In the genomic region with DNA sequence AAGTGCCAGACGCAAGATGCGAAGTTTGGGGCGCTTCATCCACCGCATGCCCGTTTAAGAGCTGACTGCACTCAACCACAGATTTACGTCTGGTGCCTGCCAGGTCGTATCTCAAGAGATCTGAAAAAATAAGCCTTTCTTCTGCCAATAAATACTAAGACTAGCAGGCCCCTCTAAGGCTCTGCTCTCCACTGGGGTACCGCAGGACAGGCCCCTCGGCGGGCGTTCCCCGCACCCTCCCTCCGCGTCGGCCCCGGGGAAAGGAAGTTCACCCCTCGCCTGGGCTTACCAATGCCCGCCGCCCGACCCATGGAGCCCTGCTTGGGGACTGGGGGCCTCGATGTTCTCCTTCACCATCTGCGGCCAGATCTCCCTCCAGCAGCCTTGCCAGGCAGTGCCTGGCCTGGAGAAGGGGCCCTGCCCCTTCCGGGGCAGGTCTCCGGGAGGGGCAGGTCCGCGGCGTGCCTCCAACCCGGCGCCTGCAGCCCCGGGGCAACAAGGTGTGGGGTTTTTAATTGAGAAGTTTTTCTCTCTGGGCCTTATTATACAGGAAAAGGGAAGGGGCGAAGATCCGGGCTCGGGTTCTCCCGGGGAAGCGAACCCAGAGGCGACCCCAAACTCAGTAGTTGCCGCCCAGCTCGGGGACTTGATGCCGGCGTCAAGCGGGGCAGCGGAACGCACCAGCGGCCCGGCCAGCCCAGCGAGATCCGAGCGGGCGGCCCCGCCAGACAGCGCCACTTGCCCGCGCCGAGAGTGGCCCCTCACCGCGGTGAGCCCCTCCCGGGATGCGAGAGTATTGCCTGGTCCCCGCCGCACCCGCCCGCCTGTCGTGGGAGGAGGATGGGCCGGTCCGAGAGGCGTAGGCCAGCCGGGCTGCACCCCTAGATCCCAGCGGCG, we compare ENCODE assay signal across 1 cellular context.
TF ChIP-seq lines count a peak whose summit lies in the region.

No MANE protein-coding gene starts in this region.

TF ChIP-seq in K562, 482 proteins besides CTCF, POLR2A, EP300 and RAD21 (continues in another document):
- TF ChIP-seq, protein P1, sequence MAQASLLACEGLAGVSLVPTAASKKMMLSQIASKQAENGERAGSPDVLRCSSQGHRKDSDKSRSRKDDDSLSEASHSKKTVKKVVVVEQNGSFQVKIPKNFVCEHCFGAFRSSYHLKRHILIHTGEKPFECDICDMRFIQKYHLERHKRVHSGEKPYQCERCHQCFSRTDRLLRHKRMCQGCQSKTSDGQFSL (CRISPR knock-in tag; IDR thresholded peaks at IDR 0.05): no peak
- TF ChIP-seq, protein P1 (tag; IDR thresholded peaks at IDR 0.05): no peak
- TF ChIP-seq ZNF263 (CRISPR knock-in tag; IDR thresholded peaks at IDR 0.05; ENCODE audit: borderline replicate concordance) (no peak), CREBBP (IDR thresholded peaks at IDR 0.05; ENCODE audit: low read depth, low read length) (no peak), DNMT1 (IDR thresholded peaks at IDR 0.05) (no peak), ARNT (IDR thresholded peaks at IDR 0.05) (no peak), ZBTB17 (CRISPR knock-in tag; IDR thresholded peaks at IDR 0.05) (no peak), BRF1 (IDR thresholded peaks at IDR 0.05; ENCODE audit: borderline replicate concordance, extremely low read depth, insufficient read length) (no peak), MEIS2 (IDR thresholded peaks at IDR 0.05; ENCODE audit: partially characterized antibody) (no peak), ZKSCAN8 (CRISPR knock-in tag; IDR thresholded peaks at IDR 0.05) (no peak), TAF1 (IDR thresholded peaks at IDR 0.05; ENCODE audit: control insufficient read depth, extremely low read depth, insufficient read depth, low read length, severe bottlenecking) (peak; percentile 18), HDAC1 (IDR thresholded peaks at IDR 0.05) (0 out of 4 replicates have a peak, but pooled peaks of 1 of the 2 experiments have one; percentile 13), POLR2AphosphoS5 (IDR thresholded peaks at IDR 0.05; ENCODE audit: control insufficient read depth, insufficient read depth, low read depth, low read length) (no peak), CEBPB (tag; IDR thresholded peaks at IDR 0.05) (no peak), GABPA (tag; conservative IDR thresholded peaks at IDR 0.05; ENCODE audit: low read depth) (peak; percentile 36; the same call in 1 of the 2 replicates), CCNT2 (IDR thresholded peaks at IDR 0.05; ENCODE audit: borderline replicate concordance, extremely low read depth, insufficient read length, low read depth, low read length) (peak; percentile 35), PCBP1 (IDR thresholded peaks at IDR 0.05; ENCODE audit: low read depth, low read length, poor library complexity, severe bottlenecking) (peak; percentile 74), TARDBP (IDR thresholded peaks at IDR 0.05) (no peak), ZNF121 (CRISPR knock-in tag; conservative IDR thresholded peaks at IDR 0.05) (peak; percentile 65), CBFA2T3 (IDR thresholded peaks at IDR 0.05) (no peak), DDX20 (tag; IDR thresholded peaks at IDR 0.05; ENCODE audit: low read depth) (no peak), MAZ (CRISPR knock-in tag; conservative IDR thresholded peaks at IDR 0.05 in 1 of 2, IDR thresholded peaks at IDR 0.05 in 1 of 2) (peak in 1 of 2 experiments; percentile 16; a peak in 1 of 4 replicates), ELF1 (tag; IDR thresholded peaks at IDR 0.05) (peak; percentile 51), ETV1 (tag; conservative IDR thresholded peaks at IDR 0.05; ENCODE audit: low read depth) (peak; percentile 25; the same call in 1 of the 2 replicates)
- TF ChIP-seq, protein P2, sequence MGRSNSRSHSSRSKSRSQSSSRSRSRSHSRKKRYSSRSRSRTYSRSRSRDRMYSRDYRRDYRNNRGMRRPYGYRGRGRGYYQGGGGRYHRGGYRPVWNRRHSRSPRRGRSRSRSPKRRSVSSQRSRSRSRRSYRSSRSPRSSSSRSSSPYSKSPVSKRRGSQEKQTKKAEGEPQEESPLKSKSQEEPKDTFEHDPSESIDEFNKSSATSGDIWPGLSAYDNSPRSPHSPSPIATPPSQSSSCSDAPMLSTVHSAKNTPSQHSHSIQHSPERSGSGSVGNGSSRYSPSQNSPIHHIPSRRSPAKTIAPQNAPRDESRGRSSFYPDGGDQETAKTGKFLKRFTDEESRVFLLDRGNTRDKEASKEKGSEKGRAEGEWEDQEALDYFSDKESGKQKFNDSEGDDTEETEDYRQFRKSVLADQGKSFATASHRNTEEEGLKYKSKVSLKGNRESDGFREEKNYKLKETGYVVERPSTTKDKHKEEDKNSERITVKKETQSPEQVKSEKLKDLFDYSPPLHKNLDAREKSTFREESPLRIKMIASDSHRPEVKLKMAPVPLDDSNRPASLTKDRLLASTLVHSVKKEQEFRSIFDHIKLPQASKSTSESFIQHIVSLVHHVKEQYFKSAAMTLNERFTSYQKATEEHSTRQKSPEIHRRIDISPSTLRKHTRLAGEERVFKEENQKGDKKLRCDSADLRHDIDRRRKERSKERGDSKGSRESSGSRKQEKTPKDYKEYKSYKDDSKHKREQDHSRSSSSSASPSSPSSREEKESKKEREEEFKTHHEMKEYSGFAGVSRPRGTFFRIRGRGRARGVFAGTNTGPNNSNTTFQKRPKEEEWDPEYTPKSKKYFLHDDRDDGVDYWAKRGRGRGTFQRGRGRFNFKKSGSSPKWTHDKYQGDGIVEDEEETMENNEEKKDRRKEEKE (IDR thresholded peaks at IDR 0.05; ENCODE audit: borderline replicate concordance in 1 of 2, control insufficient read depth in 1 of 2, low read depth in 2 of 2, low read length in 1 of 2): no peak
- TF ChIP-seq, protein P3, sequence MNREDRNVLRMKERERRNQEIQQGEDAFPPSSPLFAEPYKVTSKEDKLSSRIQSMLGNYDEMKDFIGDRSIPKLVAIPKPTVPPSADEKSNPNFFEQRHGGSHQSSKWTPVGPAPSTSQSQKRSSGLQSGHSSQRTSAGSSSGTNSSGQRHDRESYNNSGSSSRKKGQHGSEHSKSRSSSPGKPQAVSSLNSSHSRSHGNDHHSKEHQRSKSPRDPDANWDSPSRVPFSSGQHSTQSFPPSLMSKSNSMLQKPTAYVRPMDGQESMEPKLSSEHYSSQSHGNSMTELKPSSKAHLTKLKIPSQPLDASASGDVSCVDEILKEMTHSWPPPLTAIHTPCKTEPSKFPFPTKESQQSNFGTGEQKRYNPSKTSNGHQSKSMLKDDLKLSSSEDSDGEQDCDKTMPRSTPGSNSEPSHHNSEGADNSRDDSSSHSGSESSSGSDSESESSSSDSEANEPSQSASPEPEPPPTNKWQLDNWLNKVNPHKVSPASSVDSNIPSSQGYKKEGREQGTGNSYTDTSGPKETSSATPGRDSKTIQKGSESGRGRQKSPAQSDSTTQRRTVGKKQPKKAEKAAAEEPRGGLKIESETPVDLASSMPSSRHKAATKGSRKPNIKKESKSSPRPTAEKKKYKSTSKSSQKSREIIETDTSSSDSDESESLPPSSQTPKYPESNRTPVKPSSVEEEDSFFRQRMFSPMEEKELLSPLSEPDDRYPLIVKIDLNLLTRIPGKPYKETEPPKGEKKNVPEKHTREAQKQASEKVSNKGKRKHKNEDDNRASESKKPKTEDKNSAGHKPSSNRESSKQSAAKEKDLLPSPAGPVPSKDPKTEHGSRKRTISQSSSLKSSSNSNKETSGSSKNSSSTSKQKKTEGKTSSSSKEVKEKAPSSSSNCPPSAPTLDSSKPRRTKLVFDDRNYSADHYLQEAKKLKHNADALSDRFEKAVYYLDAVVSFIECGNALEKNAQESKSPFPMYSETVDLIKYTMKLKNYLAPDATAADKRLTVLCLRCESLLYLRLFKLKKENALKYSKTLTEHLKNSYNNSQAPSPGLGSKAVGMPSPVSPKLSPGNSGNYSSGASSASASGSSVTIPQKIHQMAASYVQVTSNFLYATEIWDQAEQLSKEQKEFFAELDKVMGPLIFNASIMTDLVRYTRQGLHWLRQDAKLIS (CRISPR knock-in tag; IDR thresholded peaks at IDR 0.05): no peak
- TF ChIP-seq, protein P4, sequence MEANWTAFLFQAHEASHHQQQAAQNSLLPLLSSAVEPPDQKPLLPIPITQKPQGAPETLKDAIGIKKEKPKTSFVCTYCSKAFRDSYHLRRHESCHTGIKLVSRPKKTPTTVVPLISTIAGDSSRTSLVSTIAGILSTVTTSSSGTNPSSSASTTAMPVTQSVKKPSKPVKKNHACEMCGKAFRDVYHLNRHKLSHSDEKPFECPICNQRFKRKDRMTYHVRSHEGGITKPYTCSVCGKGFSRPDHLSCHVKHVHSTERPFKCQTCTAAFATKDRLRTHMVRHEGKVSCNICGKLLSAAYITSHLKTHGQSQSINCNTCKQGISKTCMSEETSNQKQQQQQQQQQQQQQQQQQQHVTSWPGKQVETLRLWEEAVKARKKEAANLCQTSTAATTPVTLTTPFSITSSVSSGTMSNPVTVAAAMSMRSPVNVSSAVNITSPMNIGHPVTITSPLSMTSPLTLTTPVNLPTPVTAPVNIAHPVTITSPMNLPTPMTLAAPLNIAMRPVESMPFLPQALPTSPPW (CRISPR knock-in tag; IDR thresholded peaks at IDR 0.05): peak; percentile 42; the same call in 1 of the 2 replicates
- TF ChIP-seq, protein P5, sequence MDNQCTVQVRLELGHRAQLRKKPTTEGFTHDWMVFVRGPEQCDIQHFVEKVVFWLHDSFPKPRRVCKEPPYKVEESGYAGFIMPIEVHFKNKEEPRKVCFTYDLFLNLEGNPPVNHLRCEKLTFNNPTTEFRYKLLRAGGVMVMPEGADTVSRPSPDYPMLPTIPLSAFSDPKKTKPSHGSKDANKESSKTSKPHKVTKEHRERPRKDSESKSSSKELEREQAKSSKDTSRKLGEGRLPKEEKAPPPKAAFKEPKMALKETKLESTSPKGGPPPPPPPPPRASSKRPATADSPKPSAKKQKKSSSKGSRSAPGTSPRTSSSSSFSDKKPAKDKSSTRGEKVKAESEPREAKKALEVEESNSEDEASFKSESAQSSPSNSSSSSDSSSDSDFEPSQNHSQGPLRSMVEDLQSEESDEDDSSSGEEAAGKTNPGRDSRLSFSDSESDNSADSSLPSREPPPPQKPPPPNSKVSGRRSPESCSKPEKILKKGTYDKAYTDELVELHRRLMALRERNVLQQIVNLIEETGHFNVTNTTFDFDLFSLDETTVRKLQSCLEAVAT (IDR thresholded peaks at IDR 0.05): no peak
- TF ChIP-seq, protein P6, sequence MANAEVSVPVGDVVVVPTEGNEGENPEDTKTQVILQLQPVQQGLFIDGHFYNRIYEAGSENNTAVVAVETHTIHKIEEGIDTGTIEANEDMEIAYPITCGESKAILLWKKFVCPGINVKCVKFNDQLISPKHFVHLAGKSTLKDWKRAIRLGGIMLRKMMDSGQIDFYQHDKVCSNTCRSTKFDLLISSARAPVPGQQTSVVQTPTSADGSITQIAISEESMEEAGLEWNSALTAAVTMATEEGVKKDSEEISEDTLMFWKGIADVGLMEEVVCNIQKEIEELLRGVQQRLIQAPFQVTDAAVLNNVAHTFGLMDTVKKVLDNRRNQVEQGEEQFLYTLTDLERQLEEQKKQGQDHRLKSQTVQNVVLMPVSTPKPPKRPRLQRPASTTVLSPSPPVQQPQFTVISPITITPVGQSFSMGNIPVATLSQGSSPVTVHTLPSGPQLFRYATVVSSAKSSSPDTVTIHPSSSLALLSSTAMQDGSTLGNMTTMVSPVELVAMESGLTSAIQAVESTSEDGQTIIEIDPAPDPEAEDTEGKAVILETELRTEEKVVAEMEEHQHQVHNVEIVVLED (CRISPR knock-in tag; IDR thresholded peaks at IDR 0.05): no peak
- TF ChIP-seq, protein P7, sequence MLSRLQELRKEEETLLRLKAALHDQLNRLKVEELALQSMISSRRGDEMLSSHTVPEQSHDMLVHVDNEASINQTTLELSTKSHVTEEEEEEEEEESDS (CRISPR knock-in tag; IDR thresholded peaks at IDR 0.05): no peak
- TF ChIP-seq, protein P8, sequence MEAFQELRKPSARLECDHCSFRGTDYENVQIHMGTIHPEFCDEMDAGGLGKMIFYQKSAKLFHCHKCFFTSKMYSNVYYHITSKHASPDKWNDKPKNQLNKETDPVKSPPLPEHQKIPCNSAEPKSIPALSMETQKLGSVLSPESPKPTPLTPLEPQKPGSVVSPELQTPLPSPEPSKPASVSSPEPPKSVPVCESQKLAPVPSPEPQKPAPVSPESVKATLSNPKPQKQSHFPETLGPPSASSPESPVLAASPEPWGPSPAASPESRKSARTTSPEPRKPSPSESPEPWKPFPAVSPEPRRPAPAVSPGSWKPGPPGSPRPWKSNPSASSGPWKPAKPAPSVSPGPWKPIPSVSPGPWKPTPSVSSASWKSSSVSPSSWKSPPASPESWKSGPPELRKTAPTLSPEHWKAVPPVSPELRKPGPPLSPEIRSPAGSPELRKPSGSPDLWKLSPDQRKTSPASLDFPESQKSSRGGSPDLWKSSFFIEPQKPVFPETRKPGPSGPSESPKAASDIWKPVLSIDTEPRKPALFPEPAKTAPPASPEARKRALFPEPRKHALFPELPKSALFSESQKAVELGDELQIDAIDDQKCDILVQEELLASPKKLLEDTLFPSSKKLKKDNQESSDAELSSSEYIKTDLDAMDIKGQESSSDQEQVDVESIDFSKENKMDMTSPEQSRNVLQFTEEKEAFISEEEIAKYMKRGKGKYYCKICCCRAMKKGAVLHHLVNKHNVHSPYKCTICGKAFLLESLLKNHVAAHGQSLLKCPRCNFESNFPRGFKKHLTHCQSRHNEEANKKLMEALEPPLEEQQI (IDR thresholded peaks at IDR 0.05): no peak
- TF ChIP-seq, protein P9, sequence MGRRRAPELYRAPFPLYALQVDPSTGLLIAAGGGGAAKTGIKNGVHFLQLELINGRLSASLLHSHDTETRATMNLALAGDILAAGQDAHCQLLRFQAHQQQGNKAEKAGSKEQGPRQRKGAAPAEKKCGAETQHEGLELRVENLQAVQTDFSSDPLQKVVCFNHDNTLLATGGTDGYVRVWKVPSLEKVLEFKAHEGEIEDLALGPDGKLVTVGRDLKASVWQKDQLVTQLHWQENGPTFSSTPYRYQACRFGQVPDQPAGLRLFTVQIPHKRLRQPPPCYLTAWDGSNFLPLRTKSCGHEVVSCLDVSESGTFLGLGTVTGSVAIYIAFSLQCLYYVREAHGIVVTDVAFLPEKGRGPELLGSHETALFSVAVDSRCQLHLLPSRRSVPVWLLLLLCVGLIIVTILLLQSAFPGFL (CRISPR knock-in tag; IDR thresholded peaks at IDR 0.05): no peak
- TF ChIP-seq, protein P10, sequence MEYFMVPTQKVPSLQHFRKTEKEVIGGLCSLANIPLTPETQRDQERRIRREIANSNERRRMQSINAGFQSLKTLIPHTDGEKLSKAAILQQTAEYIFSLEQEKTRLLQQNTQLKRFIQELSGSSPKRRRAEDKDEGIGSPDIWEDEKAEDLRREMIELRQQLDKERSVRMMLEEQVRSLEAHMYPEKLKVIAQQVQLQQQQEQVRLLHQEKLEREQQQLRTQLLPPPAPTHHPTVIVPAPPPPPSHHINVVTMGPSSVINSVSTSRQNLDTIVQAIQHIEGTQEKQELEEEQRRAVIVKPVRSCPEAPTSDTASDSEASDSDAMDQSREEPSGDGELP (CRISPR knock-in tag; IDR thresholded peaks at IDR 0.05; ENCODE audit: borderline replicate concordance): peak; percentile 30; the same call in 1 of the 2 replicates
- TF ChIP-seq, protein P11, sequence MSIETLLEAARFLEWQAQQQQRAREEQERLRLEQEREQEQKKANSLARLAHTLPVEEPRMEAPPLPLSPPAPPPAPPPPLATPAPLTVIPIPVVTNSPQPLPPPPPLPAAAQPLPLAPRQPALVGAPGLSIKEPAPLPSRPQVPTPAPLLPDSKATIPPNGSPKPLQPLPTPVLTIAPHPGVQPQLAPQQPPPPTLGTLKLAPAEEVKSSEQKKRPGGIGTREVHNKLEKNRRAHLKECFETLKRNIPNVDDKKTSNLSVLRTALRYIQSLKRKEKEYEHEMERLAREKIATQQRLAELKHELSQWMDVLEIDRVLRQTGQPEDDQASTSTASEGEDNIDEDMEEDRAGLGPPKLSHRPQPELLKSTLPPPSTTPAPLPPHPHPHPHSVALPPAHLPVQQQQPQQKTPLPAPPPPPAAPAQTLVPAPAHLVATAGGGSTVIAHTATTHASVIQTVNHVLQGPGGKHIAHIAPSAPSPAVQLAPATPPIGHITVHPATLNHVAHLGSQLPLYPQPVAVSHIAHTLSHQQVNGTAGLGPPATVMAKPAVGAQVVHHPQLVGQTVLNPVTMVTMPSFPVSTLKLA (conservative IDR thresholded peaks at IDR 0.05): 0 out of 4 replicates have a peak, but pooled peaks of 1 of the 2 experiments have one; percentile 13
